In the genomic region with DNA sequence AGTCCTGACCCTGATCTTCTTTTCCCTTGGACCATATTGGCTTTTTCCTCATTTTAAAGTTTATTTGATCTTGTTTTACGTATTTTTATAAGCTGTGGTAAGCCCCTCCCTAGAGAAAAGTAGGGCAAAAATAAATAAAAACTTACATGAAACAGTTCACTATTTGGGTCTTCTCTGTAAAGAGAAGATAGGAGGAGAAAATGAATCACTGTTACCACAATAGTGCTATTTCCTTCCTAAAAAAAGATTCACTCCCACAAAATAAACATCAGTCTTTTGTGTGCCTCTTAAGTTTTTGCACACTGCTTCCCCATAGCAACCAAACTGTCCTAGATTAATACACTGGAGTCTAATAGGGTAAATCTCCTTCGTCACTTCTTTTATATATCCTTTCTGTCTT, we compare ENCODE assay signal across 8 cellular contexts. TPM values are rescaled to one million over a fixed set of nuclear protein-coding genes. Genes with fewer than 3 reads are reported as not detected.
DNase-seq lines count a peak whose midpoint lies in the region; ATAC-seq and TF ChIP-seq lines count a peak whose summit lies in the region.

No MANE protein-coding gene starts in this region.

- H3K27ac ChIP-seq in VCaP (peak overlapping the region; percentile 31), hepatocyte (peak overlapping the region; percentile 89), subcutaneous abdominal adipose tissue (ENCODE audit: low read depth, low read length) (peak overlapping the region; percentile 86)

- H3K79me2 ChIP-seq in hepatocyte: peaks cover 57% of the 10 kb centered on the region

- TF ChIP-seq CTCF in VCaP (conservative IDR thresholded peaks at IDR 0.05) (no peak), hepatocyte (IDR thresholded peaks at IDR 0.05; ENCODE audit: poor library complexity) (no peak)

- H3K27me3 ChIP-seq in hepatocyte: no peaks in the 10 kb centered on the region
- no peaks in the 10 kb centered on the region for H3K27me3 ChIP-seq in subcutaneous abdominal adipose tissue (ENCODE audit: control insufficient read depth in 5 of 5, insufficient read depth in 4 of 5, low read length in 5 of 5)

- H2AFZ ChIP-seq in hepatocyte: no peak overlapping the region

- H3K4me1 ChIP-seq in hepatocyte (ENCODE audit: insufficient read depth) (peaks cover 32% of the 10 kb centered on the region), subcutaneous abdominal adipose tissue (ENCODE audit: control insufficient read depth in 5 of 5, insufficient read depth in 5 of 5, low read length in 5 of 5) (peaks cover 0 to 31% (median 23%) of the 10 kb centered on the region in 5 donors)

- no peak overlapping the region for H3K9ac ChIP-seq in subcutaneous abdominal adipose tissue (ENCODE audit: low read length in 5 of 5)

- H3K9me3 ChIP-seq in hepatocyte (ENCODE audit: low read depth): no peaks in the 10 kb centered on the region
- no peaks in the 10 kb centered on the region for H3K9me3 ChIP-seq in subcutaneous abdominal adipose tissue (ENCODE audit: control insufficient read depth in 5 of 5, low read length in 5 of 5)

- WGBS in hepatocyte (ENCODE audit: low lambda C conversion rate, missing lambda C conversion rate): 31% methylated on average over 2 of the region's 2 CpGs

- H3K9me2 ChIP-seq in hepatocyte (replicated peaks; ENCODE audit: insufficient read depth): no peaks in the 10 kb centered on the region

- H3K36me3 ChIP-seq in hepatocyte (replicated peaks; ENCODE audit: insufficient read depth, low read depth) (no peaks in the 10 kb centered on the region), subcutaneous abdominal adipose tissue (ENCODE audit: control insufficient read depth in 5 of 5, insufficient read depth in 5 of 5, low read length in 5 of 5) (peaks cover 0 to 2% (median 0%) of the 10 kb centered on the region in 5 donors)

- no peaks in the 10 kb centered on the region for H4K20me1 ChIP-seq in hepatocyte (ENCODE audit: insufficient read depth, poor library complexity, severe bottlenecking)

- no peak overlapping the region for H3K4me3 ChIP-seq in hepatocyte
- H3K4me3 ChIP-seq in subcutaneous abdominal adipose tissue (ENCODE audit: low read depth in 1 of 5, low read length in 5 of 5): no peak overlapping the region

- no peak for DNase-seq in activated CD4-positive, CD25-positive, alpha-beta regulatory T cell treated with anti-CD3 and anti-CD28 coated beads, Interleukin-2, amount 50 U/mL, for 72 hours
- DNase-seq in hepatocyte (ENCODE audit: low spot score) (no peak), HK-2 (ENCODE audit: unreplicated experiment) (no peak)

- H3K4me2 ChIP-seq in hepatocyte: peak overlapping the region; percentile 67

- ATAC-seq in activated CD4-positive, CD25-positive, alpha-beta regulatory T cell treated with anti-CD3 and anti-CD28 coated beads, Interleukin-2, amount 50 U/mL, for 24 hours: peak; percentile 39 to 41
- ATAC-seq in HG02870 (IDR thresholded peaks at IDR 0.05; ENCODE audit: unreplicated experiment) (no peak), GM19452 (IDR thresholded peaks at IDR 0.05; ENCODE audit: unreplicated experiment) (no peak)

RNA-seq across cellular contexts. Expression of gene SVIL, which starts 1.4 kb away (rescaled TPM):
- total RNA-seq in hepatocyte: 24.3 and 24.4 TPM in 2 replicates
- polyA plus RNA-seq in hepatocyte: 36.5 and 64.2 TPM in 2 replicates

Comparison
In these comparisons a context has a peak if more than half of its experiments do, and no peak if none do; other contexts are left out.
1. ATAC-seq: peak in activated CD4-positive, CD25-positive, alpha-beta regulatory T cell treated with anti-CD3 and anti-CD28 coated beads, Interleukin-2, amount 50 U/mL, for 24 hours (2 of 2); none in HG02870 (single experiment) and GM19452 (single experiment).
2. H3K27ac ChIP-seq: peak in every context shown above with its lines; median percentile 89 in hepatocyte; 86 in subcutaneous abdominal adipose tissue; 31 in VCaP.